27 cellular contexts compared by ENCODE assay signal in genomic region chr15:66959066-66959465, GRCh38.
"Had no signal": no experiment of that assay in that cellular context is flagged by ENCODE, and none has a peak within 500 bp of the region (broad histone marks: within the 10 kb centered on the region; RNA-seq: fewer than 3 reads in every experiment).

No MANE protein-coding gene starts in this region.

- H3K4me3 ChIP-seq: esophagus muscularis mucosa, gastroesophageal sphincter, heart left ventricle, hepatocyte, left lung, neural progenitor cell, prostate gland, skin epidermis, spleen, testis, tibial artery, upper lobe of left lung had no signal

- DNase-seq: effector memory CD4-positive, alpha-beta T cell; foreskin keratinocyte; heart left ventricle; kidney; left cardiac atrium; mesenchymal stem cell; midbrain; naive thymus-derived CD4-positive, alpha-beta T cell; nucleus accumbens; right cardiac atrium; spleen; stimulated activated CD4-positive, alpha-beta T cell treated with anti-CD3 and anti-CD28 coated beads, Interleukin-4, amount 100 ng/mL, for 4 hours; stimulated activated naive CD8-positive, alpha-beta T cell treated with anti-CD3 and anti-CD28 coated beads, Interleukin-15, Interleukin-2, amounts not matched to agents 100 U/mL and 50 U/mL, for 24 hours; substantia nigra; testis; upper lobe of left lung had no signal

- H3K27ac ChIP-seq: esophagus muscularis mucosa, foreskin keratinocyte, gastroesophageal sphincter, heart left ventricle, hepatocyte, left lung, neural progenitor cell, prostate gland, skin epidermis, spleen, testis, tibial artery, upper lobe of left lung had no signal

- H3K4me1 ChIP-seq: esophagus muscularis mucosa, gastroesophageal sphincter, left lung, prostate gland, testis, tibial artery had no signal

- H3K9ac ChIP-seq: neural progenitor cell had no signal

- H2AFZ ChIP-seq: hepatocyte had no signal

- H3K4me2 ChIP-seq: hepatocyte had no signal

- ATAC-seq: foreskin keratinocyte; gastroesophageal sphincter; heart left ventricle; left cardiac atrium; left lung; naive thymus-derived CD4-positive, alpha-beta T cell; right cardiac atrium; stimulated activated memory B cell treated with anti-CD40 and anti-IgM and Interleukin-4, amounts not matched to agents 10 μg/mL and 1 μg/mL and 100 μg/mL, for 72 hours; stimulated activated naive CD8-positive, alpha-beta T cell treated with anti-CD3 and anti-CD28 coated beads, Interleukin-15, Interleukin-2, amounts not matched to agents 100 U/mL and 50 U/mL, for 24 hours had no signal

- FAIRE-seq: colon, kidney, urothelium cell line had no signal

- H3K27me3 ChIP-seq: esophagus muscularis mucosa, foreskin keratinocyte, gastroesophageal sphincter, heart left ventricle, hepatocyte, left lung, neural progenitor cell, spleen, testis, upper lobe of left lung had no signal

- H3K79me2 ChIP-seq: hepatocyte had no signal

- H3K9me3 ChIP-seq: esophagus muscularis mucosa, gastroesophageal sphincter, heart left ventricle, left lung, prostate gland, spleen, testis, tibial artery, upper lobe of left lung had no signal

- H3K36me3 ChIP-seq: esophagus muscularis mucosa, gastroesophageal sphincter, heart left ventricle, left lung, neural progenitor cell, prostate gland, spleen, tibial artery, upper lobe of left lung had no signal
